Comparison of ENCODE assay signal across 28 cellular contexts in genomic region chr2:27824401-27824800, GRCh38.
"Had no signal": no experiment of that assay in that cellular context is flagged by ENCODE, and none has a peak within 500 bp of the region (broad histone marks: within the 10 kb centered on the region; RNA-seq: fewer than 3 reads in every experiment).

No MANE protein-coding gene starts in this region.

- H3K4me3 ChIP-seq: left lung, lower lobe of right lung, pancreas, prostate gland, spleen, suprapubic skin, thoracic aorta, tibial artery, upper lobe of right lung had no signal

- H3K4me3 Mint-ChIP-seq: naive thymus-derived CD8-positive, alpha-beta T cell; nephron; neural crest cell; stimulated activated effector memory CD8-positive, alpha-beta T cell treated with anti-CD3 and anti-CD28 coated beads, Interleukin-12 subunit alpha, Interleukin-12 subunit beta, amount 100 ng/mL, for 72 hours; stimulated activated naive CD8-positive, alpha-beta T cell treated with anti-CD3 and anti-CD28 coated beads, Interleukin-15, Interleukin-2, amounts not matched to agents 100 ng/mL and 50 ng/mL, for 24 hours had no signal

- ATAC-seq: left colon; left lung; lower lobe of right lung; naive thymus-derived CD8-positive, alpha-beta T cell; pancreas; right cardiac atrium; sciatic nerve; stimulated activated effector memory CD8-positive, alpha-beta T cell treated with anti-CD3 and anti-CD28 coated beads, Interleukin-12 subunit alpha, Interleukin-12 subunit beta, amount 100 ng/mL, for 72 hours; upper lobe of right lung had no signal

- H3K27ac ChIP-seq: left lung, lower lobe of right lung, pancreas, prostate gland, spleen, suprapubic skin, thoracic aorta, upper lobe of right lung had no signal

- H3K4me1 Mint-ChIP-seq: naive thymus-derived CD8-positive, alpha-beta T cell; nephron; neural crest cell; stimulated activated effector memory CD8-positive, alpha-beta T cell treated with anti-CD3 and anti-CD28 coated beads, Interleukin-12 subunit alpha, Interleukin-12 subunit beta, amount 100 ng/mL, for 72 hours had no signal

- H3K27me3 Mint-ChIP-seq: naive thymus-derived CD8-positive, alpha-beta T cell; stimulated activated naive CD8-positive, alpha-beta T cell treated with anti-CD3 and anti-CD28 coated beads, Interleukin-15, Interleukin-2, amounts not matched to agents 100 ng/mL and 50 ng/mL, for 24 hours had no signal

- H3K9me3 ChIP-seq: pancreas, prostate gland, suprapubic skin, thoracic aorta, upper lobe of right lung had no signal

- DNase-seq: hippocampal formation; kidney glomerular epithelial cell; left colon; left lung; lower lobe of right lung; mammary epithelial cell; mesenchymal stem cell; naive thymus-derived CD8-positive, alpha-beta T cell; nucleus accumbens; pancreas; posterior cingulate gyrus; retina; right cardiac atrium; small intestine; spleen; stimulated activated CD4-positive, alpha-beta T cell treated with anti-CD3 and anti-CD28 coated beads, Interleukin-4, amount 100 ng/mL, for 24 hours; stimulated activated naive CD4-positive, alpha-beta T cell; tibial artery; trophoblast cell; upper lobe of right lung had no signal

- H3K4me1 ChIP-seq: lower lobe of right lung, pancreas, prostate gland, spleen, suprapubic skin, upper lobe of right lung had no signal

- H3K27ac Mint-ChIP-seq: naive thymus-derived CD8-positive, alpha-beta T cell; nephron; stimulated activated effector memory CD8-positive, alpha-beta T cell treated with anti-CD3 and anti-CD28 coated beads, Interleukin-12 subunit alpha, Interleukin-12 subunit beta, amount 100 ng/mL, for 72 hours; stimulated activated naive CD8-positive, alpha-beta T cell treated with anti-CD3 and anti-CD28 coated beads, Interleukin-15, Interleukin-2, amounts not matched to agents 100 ng/mL and 50 ng/mL, for 24 hours had no signal

- H3K36me3 ChIP-seq: left lung, lower lobe of right lung, pancreas, prostate gland, suprapubic skin, thoracic aorta, upper lobe of right lung had no signal

- H3K27me3 ChIP-seq: left lung, pancreas, spleen, suprapubic skin, tibial artery, upper lobe of right lung had no signal
